12 cellular contexts compared by ENCODE assay signal in the genomic region with DNA sequence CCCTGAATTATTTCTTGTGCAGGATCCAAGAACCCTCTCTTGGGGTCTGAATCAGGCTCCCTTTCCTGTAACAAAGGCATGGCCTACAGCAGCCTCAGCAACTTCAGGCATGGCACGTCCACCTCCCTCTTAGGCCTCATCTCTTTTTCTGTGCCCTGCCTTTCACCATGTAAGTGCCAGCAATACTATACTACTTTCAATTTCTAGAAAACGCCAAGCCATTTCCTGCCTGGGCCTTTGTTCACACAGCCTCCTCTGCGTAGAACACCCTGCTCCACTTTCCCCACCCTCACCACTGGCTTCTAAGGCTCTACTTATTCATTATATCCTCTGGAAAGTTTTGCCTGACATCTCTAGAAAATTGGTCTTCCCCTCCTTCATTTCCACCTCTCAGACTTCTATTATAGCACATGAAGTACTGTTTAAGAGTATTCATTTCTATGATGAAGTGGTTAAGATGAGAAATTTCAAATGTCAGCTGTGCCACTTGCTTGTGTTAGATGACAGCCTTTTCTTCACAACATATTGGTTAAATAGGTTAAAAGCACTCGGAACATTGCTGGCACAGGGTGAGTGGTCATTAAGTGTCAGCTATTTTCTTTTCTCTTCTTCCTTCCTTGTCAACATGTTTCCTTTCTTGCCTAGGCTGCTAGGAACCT. TPM values are rescaled to one million over a fixed set of nuclear protein-coding genes. Genes with fewer than 3 reads are reported as not detected.
DNase-seq lines count a peak whose midpoint lies in the region; ATAC-seq and TF ChIP-seq lines count a peak whose summit lies in the region.
"Had no signal": no experiment of that assay in that cellular context is flagged by ENCODE, and none has a peak within 500 bp of the region (broad histone marks: within the 10 kb centered on the region; RNA-seq: fewer than 3 reads in every experiment).

No MANE protein-coding gene starts in this region.

- POLR2A ChIA-PET in CD8-positive, alpha-beta memory T cell (lab: Charles Lee) = no interaction called here

- peaks cover 15% of the 10 kb centered on the region for H3K4me1 ChIP-seq in CD8-positive, alpha-beta memory T cell (ENCODE audit: insufficient read depth, low read length)
- H3K4me1 ChIP-seq: body of pancreas, thyroid gland had no signal

- TF ChIP-seq CTCF in GM13976 (IDR thresholded peaks at IDR 0.05; ENCODE audit: borderline replicate concordance, control extremely low read depth, extremely low read depth, insufficient read depth, missing control alignments) = no peak

- intact Hi-C loops in activated naive CD4-positive, alpha-beta T cell treated with anti-CD3 and anti-CD28 coated beads for 36 hours (cut with micrococcal nuclease) = loop anchor here (1.0 to 2.0 kb wide), 5 partner anchors 64 to 684 kb away; no protein-coding TSS in a partner anchor
- intact Hi-C loops in sciatic nerve (cut with DNase I) = no loop called here

- H3K4me3 ChIP-seq in CD8-positive, alpha-beta memory T cell (ENCODE audit: low read length) = peak overlapping the region; percentile 52
- H3K4me3 ChIP-seq: body of pancreas, thyroid gland had no signal

- no peaks in the 10 kb centered on the region for H3K36me3 Mint-ChIP-seq in CD8-positive, alpha-beta memory T cell
- no peaks in the 10 kb centered on the region for H3K36me3 Mint-ChIP-seq in activated naive CD4-positive, alpha-beta T cell treated with anti-CD3 and anti-CD28 coated beads for 36 hours (ENCODE audit: low read depth)

- H3K4me1 Mint-ChIP-seq in CD8-positive, alpha-beta memory T cell = peaks cover 8 to 14% (median 14%) of the 10 kb centered on the region in 3 donors
- H3K4me1 Mint-ChIP-seq in activated naive CD4-positive, alpha-beta T cell treated with anti-CD3 and anti-CD28 coated beads for 36 hours (ENCODE audit: low read depth) = peaks cover 25% of the 10 kb centered on the region

- no peak overlapping the region for H3K27ac ChIP-seq in CD8-positive, alpha-beta memory T cell (ENCODE audit: low read depth, low read length)
- H3K27ac ChIP-seq: body of pancreas, thyroid gland had no signal

- in situ Hi-C loops in GM13976 (cut with MboI; ENCODE audit: low sequenced_read_pairs, unreplicated experiment) = no loop called here

- no peaks in the 10 kb centered on the region for H3K9me3 Mint-ChIP-seq in CD8-positive, alpha-beta memory T cell
- no peaks in the 10 kb centered on the region for H3K9me3 Mint-ChIP-seq in activated naive CD4-positive, alpha-beta T cell treated with anti-CD3 and anti-CD28 coated beads for 36 hours

- peak in 2 of 5 donors; percentile 4 to 13 for DNase-seq in CD8-positive, alpha-beta memory T cell
- DNase-seq in RPMI8226 = peak; percentile 7
- DNase-seq in activated naive CD4-positive, alpha-beta T cell treated with anti-CD3 and anti-CD28 coated beads for 36 hours = peak; percentile 86
- peak; percentile 22 for DNase-seq in stimulated activated CD4-positive, alpha-beta T cell treated with anti-CD3 and anti-CD28 coated beads, Interleukin-12 subunit alpha, Interleukin-12 subunit beta, amount 100 ng/mL, for 4 hours
- DNase-seq in sciatic nerve (ENCODE audit: low spot score) = no peak
- no peak for DNase-seq in COLO668 (lab: John Stamatoyannopoulos, UW; ENCODE audit: unreplicated experiment)
- DNase-seq in GM13976 (ENCODE audit: low spot score) = no peak
- DNase-seq: body of pancreas, OCI-M1, thyroid gland had no signal

- no peaks in the 10 kb centered on the region for H3K9me3 ChIP-seq in CD8-positive, alpha-beta memory T cell (ENCODE audit: low read length)
- H3K9me3 ChIP-seq: body of pancreas, thyroid gland had no signal

- H3K27me3 Mint-ChIP-seq in CD8-positive, alpha-beta memory T cell = peaks cover 0 to 16% of the 10 kb centered on the region in 2 donors
- H3K27me3 Mint-ChIP-seq in activated naive CD4-positive, alpha-beta T cell treated with anti-CD3 and anti-CD28 coated beads for 36 hours (ENCODE audit: low read depth) = no peaks in the 10 kb centered on the region

- no peak for ATAC-seq in sciatic nerve
- no peak for ATAC-seq in HG03280 (IDR thresholded peaks at IDR 0.05; ENCODE audit: unreplicated experiment)
- ATAC-seq: body of pancreas had no signal

- H3K36me3 ChIP-seq in CD8-positive, alpha-beta memory T cell (ENCODE audit: insufficient read depth, low read length) = no peaks in the 10 kb centered on the region
- H3K36me3 ChIP-seq: thyroid gland had no signal

- H3K4me3 Mint-ChIP-seq in CD8-positive, alpha-beta memory T cell = peak overlapping the region in 6 of 7 donors; percentile 49 to 80 (median 76)
- peak overlapping the region; percentile 32 for H3K4me3 Mint-ChIP-seq in activated naive CD4-positive, alpha-beta T cell treated with anti-CD3 and anti-CD28 coated beads for 36 hours

- CTCF ChIA-PET in CD8-positive, alpha-beta memory T cell (lab: Charles Lee) = interaction anchor here (0.7 kb wide), 1 partner anchor 37 kb away, joined by 3 read pairs; no protein-coding TSS in a partner anchor
- CTCF ChIA-PET in activated naive CD4-positive, alpha-beta T cell treated with anti-CD3 and anti-CD28 coated beads for 36 hours (lab: Charles Lee) = interaction anchor here (2.3 kb wide), 1 partner anchor 112 kb away, joined by 6 read pairs; no protein-coding TSS in a partner anchor

- peak overlapping the region; percentile 10 to 98 (median 92) for H3K27ac Mint-ChIP-seq in CD8-positive, alpha-beta memory T cell
- peak overlapping the region; percentile 95 for H3K27ac Mint-ChIP-seq in activated naive CD4-positive, alpha-beta T cell treated with anti-CD3 and anti-CD28 coated beads for 36 hours

- no peaks in the 10 kb centered on the region for H3K27me3 ChIP-seq in CD8-positive, alpha-beta memory T cell (ENCODE audit: insufficient read depth, low read length, poor library complexity, severe bottlenecking)
- H3K27me3 ChIP-seq: body of pancreas, thyroid gland had no signal

RNA-seq across cellular contexts. Expression of gene VWA5B1, which starts 41.6 kb away (rescaled TPM):
- not detected for total RNA-seq in CD8-positive, alpha-beta memory T cell
- not detected for polyA plus RNA-seq in CD8-positive, alpha-beta memory T cell
- total RNA-seq in activated naive CD4-positive, alpha-beta T cell treated with anti-CD3 and anti-CD28 coated beads for 36 hours = not detected
- total RNA-seq in sciatic nerve = not detected
- total RNA-seq: body of pancreas had no signal
- polyA plus RNA-seq: esophagus had no signal

Comparison
In these comparisons a context has a peak if more than half of its experiments do, and no peak if none do; other contexts are left out.
1. DNase-seq: peak in RPMI8226 (single experiment), activated naive CD4-positive, alpha-beta T cell treated with anti-CD3 and anti-CD28 coated beads for 36 hours (single experiment) and stimulated activated CD4-positive, alpha-beta T cell treated with anti-CD3 and anti-CD28 coated beads, Interleukin-12 subunit alpha, Interleukin-12 subunit beta, amount 100 ng/mL, for 4 hours (single experiment); none in sciatic nerve (single experiment), COLO668 (single experiment) and GM13976 (single experiment).